In genomic region chr2:38719706-38720105, GRCh38 we compare ENCODE assay signal across 1 cellular context.
TF ChIP-seq lines count a peak whose summit lies in the region.

No MANE protein-coding gene starts in this region.

TF ChIP-seq in HCT116, 20 proteins besides CTCF, POLR2A, EP300 and RAD21 (continued from another document):
- no peak for TF ChIP-seq REST (IDR thresholded peaks at IDR 0.05; ENCODE audit: low read depth)
- TF ChIP-seq ATF3 (IDR thresholded peaks at IDR 0.05), result no peak
- no peak for TF ChIP-seq POLR2AphosphoS5 (IDR thresholded peaks at IDR 0.05; ENCODE audit: low read depth, low read length)
- TF ChIP-seq ELF1 (IDR thresholded peaks at IDR 0.05; ENCODE audit: borderline replicate concordance, low read depth), result no peak
- TF ChIP-seq EZH2phosphoT487 (IDR thresholded peaks at IDR 0.05; ENCODE audit: borderline replicate concordance), result no peak
TF ChIP-seq in HCT116: peak in this region for 0.
